9 cellular contexts compared by ENCODE assay signal in the genomic region with DNA sequence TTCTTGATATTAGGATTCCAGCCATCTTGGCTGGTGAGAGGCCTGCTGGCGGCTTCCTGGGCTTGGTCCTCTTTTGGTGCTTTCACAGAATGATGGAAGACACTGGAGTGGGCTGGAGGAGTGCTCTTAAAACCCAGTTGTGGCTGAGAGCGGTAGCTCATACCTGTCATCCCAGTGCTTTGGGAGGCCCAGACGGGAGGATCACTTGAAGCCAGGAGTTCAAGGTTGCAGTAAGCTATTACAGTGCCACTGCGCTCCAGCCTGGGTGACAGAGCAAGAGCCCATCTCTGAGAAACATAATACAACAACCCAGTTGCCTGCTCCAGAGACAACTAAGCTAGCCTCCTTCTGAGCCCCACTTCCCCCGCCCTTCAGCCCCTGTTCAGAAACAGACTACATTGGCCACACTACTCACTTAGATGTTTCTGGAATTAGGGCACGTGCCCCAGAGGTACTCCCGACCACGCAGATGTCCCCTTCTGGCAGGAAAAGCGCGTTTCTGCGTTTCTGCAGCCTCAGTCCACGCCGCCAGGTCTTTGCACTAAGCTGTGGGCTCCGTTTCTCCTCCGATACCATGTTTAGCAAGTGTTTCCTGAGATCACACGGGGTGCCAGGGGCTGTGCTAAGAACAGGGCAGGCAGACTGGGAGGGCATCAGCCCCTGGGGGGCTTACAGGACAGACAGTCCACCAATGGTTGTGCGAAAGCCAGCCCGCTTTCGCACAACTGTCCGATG. TPM values are rescaled to one million over a fixed set of nuclear protein-coding genes. Genes with fewer than 3 reads are reported as not detected.
DNase-seq lines count a peak whose midpoint lies in the region; ATAC-seq and TF ChIP-seq lines count a peak whose summit lies in the region.
"Had no signal": no experiment of that assay in that cellular context is flagged by ENCODE, and none has a peak within 500 bp of the region (broad histone marks: within the 10 kb centered on the region; RNA-seq: fewer than 3 reads in every experiment).

No MANE protein-coding gene starts in this region.

- H3K4me3 Mint-ChIP-seq in T-cell, result peak overlapping the region; percentile 96 to 100 (median 97)

- H3K36me3 Mint-ChIP-seq in T-cell, result no peaks in the 10 kb centered on the region

- H3K27ac Mint-ChIP-seq in T-cell, result peak overlapping the region; percentile 98

- no peaks in the 10 kb centered on the region for H3K27me3 Mint-ChIP-seq in T-cell

- H3K9ac ChIP-seq in duodenal mucosa (ENCODE audit: low read depth in 1 of 2, low read length in 2 of 2), result peak overlapping the region in 1 of 2 donors; percentile 18
- H3K9ac ChIP-seq: GM23248 had no signal

- intact Hi-C loops in tibial artery (cut with DNase I; ENCODE audit: low total_unique reads), result no loop called here

- H3K36me3 ChIP-seq in duodenal mucosa (ENCODE audit: control insufficient read depth in 1 of 2, insufficient read depth in 2 of 2, low read length in 2 of 2) (no peaks in the 10 kb centered on the region), tibial artery (no peaks in the 10 kb centered on the region)

- POLR2A ChIA-PET in T-cell (lab: Charles Lee), result interaction anchor here (1.1 kb wide), 2 partner anchors 14 to 25 kb away, joined by 3 to 5 read pairs; no protein-coding TSS in a partner anchor

- peaks cover 78 to 82% (median 80%) of the 10 kb centered on the region in 3 donors for H3K4me1 Mint-ChIP-seq in T-cell

- peak; percentile 42 for TF ChIP-seq POLR2A in GM18505 (IDR thresholded peaks at IDR 0.05; ENCODE audit: borderline replicate concordance, extremely low read depth, insufficient read depth, insufficient read length)

- DNase-seq in T-cell (peak in 12 of 34 experiments; percentile 3 to 37 (median 16)), NCI-H510A treated with DMSO at 0.1 percent for 48 hours (lab: John Stamatoyannopoulos, UW) (no peak), tibial artery (no peak), anterior cingulate cortex (lab: John Stamatoyannopoulos, UW) (no peak)
- peak in 4 of 6 experiments; percentile 24 to 60 (median 40) for DNase-seq in stimulated activated naive CD4-positive, alpha-beta T cell (lab: John Stamatoyannopoulos, UW)
- DNase-seq: GM23248, NCI-H187 treated with DMSO at 0.1 percent for 48 hours had no signal

- CTCF ChIA-PET in T-cell (lab: Charles Lee), result interaction anchor here (0.5 to 5.6 kb wide), 6 partner anchors 9 to 1679 kb away, joined by 3 to 60 read pairs (median 5); no protein-coding TSS in a partner anchor

- H3K4me3 ChIP-seq in duodenal mucosa (ENCODE audit: low read depth in 1 of 2, low read length in 2 of 2), result peak overlapping the region; percentile 40 to 62
- no peak overlapping the region for H3K4me3 ChIP-seq in tibial artery
- H3K4me3 ChIP-seq: GM23248 had no signal

- no peaks in the 10 kb centered on the region for H3K9me3 Mint-ChIP-seq in T-cell

- H3K4me1 ChIP-seq in duodenal mucosa (ENCODE audit: control insufficient read depth in 1 of 2, insufficient read depth in 2 of 2, low read length in 2 of 2) (peaks cover 0 to 13% of the 10 kb centered on the region in 2 donors), tibial artery (peaks cover 0 to 19% (median 15%) of the 10 kb centered on the region in 4 donors)

- H3K27ac ChIP-seq in duodenal mucosa (ENCODE audit: low read depth, low read length) (no peak overlapping the region), tibial artery (no peak overlapping the region)
- H3K27ac ChIP-seq: GM23248 had no signal

- ATAC-seq in GM18505 (IDR thresholded peaks at IDR 0.05; ENCODE audit: unreplicated experiment) (no peak), T-cell (replicated peaks in 1 of 4) (peak; percentile 13 to 21 (median 18))

- no peaks in the 10 kb centered on the region for H3K9me3 ChIP-seq in duodenal mucosa (ENCODE audit: control insufficient read depth in 1 of 2, low read length in 2 of 2)
- H3K9me3 ChIP-seq in tibial artery, result no peaks in the 10 kb centered on the region

- H3K27me3 ChIP-seq in duodenal mucosa (ENCODE audit: control insufficient read depth in 1 of 2, insufficient read depth in 2 of 2, low read length in 2 of 2) (peaks cover 8 to 21% of the 10 kb centered on the region in 2 donors), tibial artery (peaks cover 0 to 52% of the 10 kb centered on the region in 2 donors)

- TF ChIP-seq CTCF in tibial artery (IDR thresholded peaks at IDR 0.05), result no peak

RNA-seq across cellular contexts. Expression of gene PIK3CD, which starts 2.4 kb away (rescaled TPM):
- 100 to 1,000 TPM; 246 to 313 (median 280) TPM for total RNA-seq in T-cell

Comparison
In these comparisons a context has a peak if more than half of its experiments do, and no peak if none do; other contexts are left out.
1. DNase-seq: peak in stimulated activated naive CD4-positive, alpha-beta T cell (4 of 6); none in NCI-H510A treated with DMSO at 0.1 percent for 48 hours (single experiment), tibial artery (0 of 2) and anterior cingulate cortex (0 of 58).
2. H3K4me3 ChIP-seq: peak in duodenal mucosa (2 of 2); none in tibial artery (0 of 2).